ENCODE assay signal across 22 cellular contexts in the genomic region with DNA sequence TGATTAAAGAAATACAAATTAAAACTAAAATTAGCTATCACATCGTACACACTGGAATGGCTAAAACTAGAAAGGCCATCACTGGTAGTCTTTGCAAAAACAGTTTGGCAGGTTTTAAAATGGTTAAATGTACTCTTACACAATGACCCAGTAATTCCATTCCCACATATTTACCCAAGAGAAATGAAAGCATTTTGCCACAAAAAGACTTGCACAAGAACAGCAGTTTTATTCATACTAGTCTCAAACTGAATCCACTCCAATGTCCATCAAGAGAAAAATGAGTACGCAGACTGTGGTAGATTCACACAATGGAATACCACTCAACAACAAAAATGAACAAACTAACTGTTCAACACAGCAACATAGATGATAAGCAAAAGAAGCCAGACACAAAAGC. TPM values are rescaled to one million over a fixed set of nuclear protein-coding genes. Genes with fewer than 3 reads are reported as not detected.
DNase-seq lines count a peak whose midpoint lies in the region; ATAC-seq and TF ChIP-seq lines count a peak whose summit lies in the region.
"Had no signal": no experiment of that assay in that cellular context is flagged by ENCODE, and none has a peak within 500 bp of the region (broad histone marks: within the 10 kb centered on the region; RNA-seq: fewer than 3 reads in every experiment).

No MANE protein-coding gene starts in this region.

- H3K4me1 ChIP-seq in OCI-LY7 (ENCODE audit: insufficient read depth, low read length, poor library complexity, severe bottlenecking): no peaks in the 10 kb centered on the region
- H3K4me1 ChIP-seq: colonic mucosa, vagina had no signal

- no TSS peak for BruUV-seq in OCI-LY7 (replicated peaks; lab: Mats Ljungman, UMichigan)

- H2AFZ ChIP-seq in OCI-LY7 (ENCODE audit: low read length): no peak overlapping the region

- H3K27ac ChIP-seq in OCI-LY7 (ENCODE audit: low read depth, low read length, poor library complexity, severe bottlenecking): no peak overlapping the region
- H3K27ac ChIP-seq: colonic mucosa, ovary, vagina had no signal

- no peaks in the 10 kb centered on the region for H3K9me2 ChIP-seq in OCI-LY7 (ENCODE audit: insufficient read depth, low read length)

- no peak for ATAC-seq in HG03457 (IDR thresholded peaks at IDR 0.05; ENCODE audit: unreplicated experiment)
- ATAC-seq: Panc1 had no signal

- no peak overlapping the region for H3K4me3 ChIP-seq in NB4 (ENCODE audit: low read depth, low read length)
- no peak overlapping the region for H3K4me3 ChIP-seq in OCI-LY7 (ENCODE audit: low read depth, low read length, poor library complexity, severe bottlenecking)
- H3K4me3 ChIP-seq: colonic mucosa, ovary, smooth muscle cell, vagina had no signal

- no peaks in the 10 kb centered on the region for H3K79me2 ChIP-seq in OCI-LY7 (ENCODE audit: insufficient read depth, low read depth, low read length)

- DNase-seq in GM03348 (ENCODE audit: low spot score) (peak; percentile 15), NB4 (ENCODE audit: low read depth) (peak; percentile 25), fibroblast of gingiva (ENCODE audit: low read depth) (peak; percentile 77), myocyte (ENCODE audit: low read depth) (peak; percentile 22), dedifferentiated amniotic fluid mesenchymal stem cell (ENCODE audit: extremely low spot score) (no peak), OCI-LY7 (ENCODE audit: low spot score) (no peak), NCI-H82 treated with DMSO at 0.1 percent for 48 hours (lab: John Stamatoyannopoulos, UW; ENCODE audit: unreplicated experiment) (no peak)
- DNase-seq: activated CD4-positive, alpha-beta T cell treated with anti-CD3 and anti-CD28 coated beads, Interleukin-2, amount 10 ng/mL, durations not matched to agents 7 days and 5 days; activated gamma-delta T cell treated with Interleukin-2 at 50 U/mL for 16 hours; anterior cingulate cortex; colonic mucosa; DMS79; HCEC 1CT; KG1; NCI-H1417; ovary; stimulated activated CD4-positive, alpha-beta T cell treated with anti-CD3 and anti-CD28 coated beads, Interleukin-4, amount 100 ng/mL, for 4 hours; substantia nigra had no signal

- no peak for TF ChIP-seq POLR2A in NB4 (IDR thresholded peaks at IDR 0.05; ENCODE audit: extremely low read depth, insufficient read length)

- POLR2A ChIA-PET in OCI-LY7 (lab: Charles Lee): no interaction called here

- no peaks in the 10 kb centered on the region for H3K9me3 ChIP-seq in OCI-LY7 (ENCODE audit: low read length)
- H3K9me3 ChIP-seq: colonic mucosa, ovary, vagina had no signal

- intact Hi-C loops in OCI-LY7 (cut with micrococcal nuclease; ENCODE audit: unreplicated experiment): no loop called here

- no peak overlapping the region for H3K4me2 ChIP-seq in OCI-LY7 (ENCODE audit: low read length)
- H3K4me2 ChIP-seq: smooth muscle cell had no signal

- no peak for TF ChIP-seq CTCF in NB4 (IDR thresholded peaks at IDR 0.05; ENCODE audit: low read depth, low read length)
- no peak for TF ChIP-seq CTCF in OCI-LY7 (conservative IDR thresholded peaks at IDR 0.05; ENCODE audit: low read length)

- peaks cover 15% of the 10 kb centered on the region for H3K36me3 ChIP-seq in OCI-LY7 (ENCODE audit: insufficient read depth, low read length)
- H3K36me3 ChIP-seq: colonic mucosa, ovary had no signal

- CTCF ChIA-PET in OCI-LY7 (lab: Charles Lee; ENCODE audit: unreplicated experiment): no interaction called here

- no peaks in the 10 kb centered on the region for H4K20me1 ChIP-seq in OCI-LY7 (ENCODE audit: insufficient read depth, low read length)

RNA-seq across cellular contexts. Expression of a gene that starts 29.1 kb away (rescaled TPM):
- total RNA-seq in myocyte: 9.7 and 14.4 TPM in 2 replicates
- 16.5 TPM for polyA plus RNA-seq in myocyte (2012)
- total RNA-seq in OCI-LY7 (2014; rRNA removed; shearing (Covaris generic)): 7.5 and 10.4 TPM in 2 replicates
- total RNA-seq in OCI-LY7 (2022): 17.0 and 19.3 TPM in 2 replicates

RNA-seq across cellular contexts. Expression of a gene that starts 59.9 kb away (rescaled TPM):
- total RNA-seq in myocyte (55.3 and 92.6 TPM in 2 replicates), OCI-LY7 (2022) (54.5 and 63.3 TPM in 2 replicates)
- 31.1 TPM for polyA plus RNA-seq in myocyte (2012)
- 44.6 and 60.5 TPM in 2 replicates for total RNA-seq in OCI-LY7 (2014; rRNA removed; shearing (Covaris generic))

Comparison
In these comparisons a context has a peak if more than half of its experiments do, and no peak if none do; other contexts are left out.
1. DNase-seq: peak in GM03348 (single experiment), NB4 (single experiment), fibroblast of gingiva (single experiment) and myocyte (single experiment); none in dedifferentiated amniotic fluid mesenchymal stem cell (single experiment), OCI-LY7 (single experiment) and NCI-H82 treated with DMSO at 0.1 percent for 48 hours (single experiment).